In the genomic region with DNA sequence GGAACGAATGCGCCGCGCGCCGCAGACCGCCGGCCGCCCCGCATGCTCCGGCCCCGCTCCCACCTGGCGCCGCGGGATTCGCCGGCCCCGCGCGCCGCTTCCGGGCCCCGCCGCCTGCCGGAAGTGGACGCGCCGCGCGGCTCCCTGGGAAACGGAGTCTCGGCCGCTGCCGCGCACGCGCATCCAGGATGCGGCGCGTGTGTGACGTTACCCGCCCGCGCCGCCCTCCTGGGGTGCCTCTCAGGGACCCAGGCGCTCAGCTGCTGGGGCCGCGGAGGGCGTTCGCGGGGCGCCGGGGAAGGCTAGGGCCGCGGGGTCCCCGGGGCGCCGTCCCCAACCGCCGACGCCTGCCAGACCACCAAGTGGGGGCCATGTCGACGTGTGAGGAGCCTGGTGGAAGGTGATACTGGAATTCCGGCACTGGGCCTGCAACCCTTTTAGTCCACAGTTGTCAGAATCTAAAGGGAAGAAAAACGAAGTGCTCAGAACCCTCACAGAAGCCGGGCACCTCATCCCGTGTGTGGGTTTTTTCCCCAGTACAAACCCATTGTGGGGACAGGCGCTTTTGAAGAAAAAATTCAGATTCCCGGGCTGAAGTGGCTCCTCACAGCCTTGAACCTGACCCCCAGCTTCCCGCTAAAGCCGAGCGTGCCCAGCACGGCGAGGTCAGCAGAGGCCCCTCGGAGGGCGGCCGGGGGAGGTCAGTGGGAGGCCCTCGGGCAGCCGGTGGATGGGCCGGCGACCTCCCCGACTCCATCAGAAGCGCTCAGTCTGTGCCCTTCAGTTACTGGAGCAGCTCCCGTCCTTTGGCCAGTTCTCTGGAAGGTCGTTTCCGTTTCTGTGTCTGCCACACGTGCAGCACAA, we compare ENCODE assay signal across 8 cellular contexts. TPM values are rescaled to one million over a fixed set of nuclear protein-coding genes. Genes with fewer than 3 reads are reported as not detected.
DNase-seq lines count a peak whose midpoint lies in the region; ATAC-seq and TF ChIP-seq lines count a peak whose summit lies in the region.

TSS of gene CLPTM1L (minus strand) at position 125 of the 864 bp plus-strand sequence. CDS start 258 bp downstream, outside the sequence.

- no peaks in the 10 kb centered on the region for H3K9me3 ChIP-seq in endodermal cell (ENCODE audit: control insufficient read depth, low read length)

- H3K27ac Mint-ChIP-seq in endodermal cell = peak within 1 kb of the TSS; percentile 86

- DNase-seq in CMK (ENCODE audit: low read depth) = peak; percentile 66
- DNase-seq in HS-5 (ENCODE audit: low read depth) = peak; percentile 38
- DNase-seq in NOMO-1 treated with dmso at 0.1 percent for 144 hours (lab: John Stamatoyannopoulos, UW; ENCODE audit: unreplicated experiment) = peak; percentile 95
- DNase-seq in activated CD8-positive, alpha-beta memory T cell treated with anti-CD3 and anti-CD28 coated beads, Interleukin-2, amount 50 U/mL, for 1 hour (ENCODE audit: extremely low read depth) = peak; percentile 65
- peak; percentile 92 for DNase-seq in endodermal cell
- DNase-seq in mesenteric fat pad (ENCODE audit: low spot score) = peak; percentile 94
- peak; percentile 67 for DNase-seq in stimulated activated CD8-positive, alpha-beta memory T cell treated with anti-CD3 and anti-CD28 coated beads, Interleukin-15, amount 100 ng/mL, for 1 hour (ENCODE audit: low read depth)

- peaks cover 30% of the 10 kb centered on the region for H3K36me3 ChIP-seq in endodermal cell (ENCODE audit: control insufficient read depth, insufficient read depth, low read length)

- peak within 1 kb of the TSS; percentile 94 for H3K9ac ChIP-seq in endodermal cell (ENCODE audit: extremely low read depth, low read length, poor library complexity, severe bottlenecking)

- H3K27me3 ChIP-seq in endodermal cell (ENCODE audit: control insufficient read depth, insufficient read depth, low read length, poor library complexity, severe bottlenecking) = no peaks in the 10 kb centered on the region

- H3K4me3 Mint-ChIP-seq in endodermal cell = peak within 1 kb of the TSS; percentile 80

- peak; percentile 78 for ATAC-seq in GM19468 (IDR thresholded peaks at IDR 0.05; ENCODE audit: extremely low read depth, unreplicated experiment)

- H3K27ac ChIP-seq in endodermal cell (ENCODE audit: low read depth, low read length) = peak within 1 kb of the TSS; percentile 70

- no peak for TF ChIP-seq CTCF in endodermal cell (conservative IDR thresholded peaks at IDR 0.05)

- no peaks in the 10 kb centered on the region for H3K9me3 Mint-ChIP-seq in endodermal cell

- H3K4me1 Mint-ChIP-seq in endodermal cell = peaks cover 13% of the 10 kb centered on the region

- peaks cover 32% of the 10 kb centered on the region for H3K36me3 Mint-ChIP-seq in endodermal cell (ENCODE audit: low read depth)

- no peaks in the 10 kb centered on the region for H3K27me3 Mint-ChIP-seq in endodermal cell (ENCODE audit: insufficient read depth)

- WGBS in endodermal cell (ENCODE audit: insufficient coverage in 1 of 2, insufficient read length in 1 of 2), 2 experiments = 3% methylated on average over 26 to 87 of the region's 87 CpGs

- peaks cover 7% of the 10 kb centered on the region for H3K4me1 ChIP-seq in endodermal cell (ENCODE audit: control insufficient read depth, insufficient read depth, low read length)

- peak within 1 kb of the TSS; percentile 94 for H3K4me3 ChIP-seq in endodermal cell (ENCODE audit: low read length)

RNA-seq across cellular contexts. Expression of gene CLPTM1L, which starts in this region (rescaled TPM):
- 10 to 100 TPM; 68.0 to 89.4 TPM for total RNA-seq in endodermal cell
- polyA plus RNA-seq in endodermal cell (2013, experiment 1 of 2) = 90.0 TPM
- polyA plus RNA-seq in endodermal cell (2013, experiment 2 of 2) = 75.7 TPM
- total RNA-seq in mesenteric fat pad = 112 TPM

Comparison
In these comparisons a context has a peak if more than half of its experiments do, and no peak if none do; other contexts are left out.
1. Peak in every context shown above with its lines: DNase-seq, ATAC-seq, H3K4me3 ChIP-seq and H3K27ac ChIP-seq.
2. DNase-seq: peak in every context shown above with its lines; median percentile 95 in NOMO-1 treated with dmso at 0.1 percent for 144 hours; 94 in mesenteric fat pad; 92 in endodermal cell; 67 in stimulated activated CD8-positive, alpha-beta memory T cell treated with anti-CD3 and anti-CD28 coated beads, Interleukin-15, amount 100 ng/mL, for 1 hour; 66 in CMK; 65 in activated CD8-positive, alpha-beta memory T cell treated with anti-CD3 and anti-CD28 coated beads, Interleukin-2, amount 50 U/mL, for 1 hour; 38 in HS-5.